In genomic region chr14:36438883-36439282, GRCh38 we compare ENCODE assay signal across 29 cellular contexts.
"Had no signal": no experiment of that assay in that cellular context is flagged by ENCODE, and none has a peak within 500 bp of the region (broad histone marks: within the 10 kb centered on the region; RNA-seq: fewer than 3 reads in every experiment).

No MANE protein-coding gene starts in this region.

- DNase-seq: activated CD4-positive, alpha-beta memory T cell treated with anti-CD3 and anti-CD28 coated beads, Interleukin-2, amount 10 ng/mL, durations not matched to agents 7 days and 5 days; activated CD4-positive, alpha-beta T cell treated with anti-CD3 and anti-CD28 coated beads, Interleukin-2, amount 10 ng/mL, durations not matched to agents 7 days and 5 days; activated CD4-positive, CD25-positive, alpha-beta regulatory T cell treated with anti-CD3 and anti-CD28 coated beads, Interleukin-2, amount 50 U/mL, for 72 hours; activated CD8-positive, alpha-beta memory T cell treated with anti-CD3 and anti-CD28 coated beads, Interleukin-2, amount 50 U/mL, for 48 hours; activated gamma-delta T cell; activated naive CD4-positive, alpha-beta T cell treated with anti-CD3 and anti-CD28 coated beads, Interleukin-2, amount 50 U/mL, for 16 hours; activated naive CD8-positive, alpha-beta T cell treated with anti-CD3 and anti-CD28 coated beads, Interleukin-2, amount 50 U/mL, for 24 hours; activated T-cell treated with anti-CD3 and anti-CD28 coated beads, Interleukin-2, amount 50 U/mL, for 24 hours; amygdala; caudate nucleus; cortex of kidney; effector memory CD8-positive, alpha-beta T cell; erythroblast; gastrocnemius medialis; glutamatergic neuron; islet precursor cell; left ventricle myocardium superior; mammary epithelial cell; midbrain; naive thymus-derived CD4-positive, alpha-beta T cell; nucleus accumbens; pancreas; retina; sigmoid colon; small intestine; stimulated activated naive B cell treated with anti-CD40 and anti-IgM and Interleukin-4, amounts not matched to agents 10 μg/mL and 1 μg/mL and 100 μg/mL, for 72 hours had no signal

- H3K36me3 Mint-ChIP-seq: naive thymus-derived CD4-positive, alpha-beta T cell; stimulated activated naive B cell treated with anti-CD40 and anti-IgM and Interleukin-4, amounts not matched to agents 10 μg/mL and 1 μg/mL and 100 μg/mL, for 72 hours had no signal

- H3K36me3 ChIP-seq: gastrocnemius medialis, pancreas, prostate gland, sigmoid colon, tibial nerve had no signal

- H3K9me3 ChIP-seq: gastrocnemius medialis, pancreas, prostate gland, sigmoid colon, tibial nerve had no signal

- H3K27me3 ChIP-seq: gastrocnemius medialis had no signal

- ATAC-seq: activated naive CD8-positive, alpha-beta T cell treated with anti-CD3 and anti-CD28 coated beads, Interleukin-2, amount 50 U/mL, for 24 hours; effector memory CD8-positive, alpha-beta T cell; gastrocnemius medialis; left ventricle myocardium superior; naive thymus-derived CD4-positive, alpha-beta T cell; pancreas; stimulated activated naive B cell treated with anti-CD40 and anti-IgM and Interleukin-4, amounts not matched to agents 10 μg/mL and 1 μg/mL and 100 μg/mL, for 72 hours had no signal

- H3K27ac Mint-ChIP-seq: activated CD4-positive, alpha-beta memory T cell treated with anti-CD3 and anti-CD28 coated beads, Interleukin-2, amount 10 ng/mL, durations not matched to agents 7 days and 5 days; activated CD4-positive, alpha-beta T cell treated with anti-CD3 and anti-CD28 coated beads, Interleukin-2, amount 10 ng/mL, durations not matched to agents 7 days and 5 days; activated naive CD8-positive, alpha-beta T cell treated with anti-CD3 and anti-CD28 coated beads, Interleukin-2, amount 50 U/mL, for 24 hours; activated T-cell treated with anti-CD3 and anti-CD28 coated beads, Interleukin-2, amount 50 U/mL, for 24 hours; effector memory CD8-positive, alpha-beta T cell; naive thymus-derived CD4-positive, alpha-beta T cell; stimulated activated naive B cell treated with anti-CD40 and anti-IgM and Interleukin-4, amounts not matched to agents 10 μg/mL and 1 μg/mL and 100 μg/mL, for 72 hours had no signal

- H3K4me3 ChIP-seq: gastrocnemius medialis, pancreas, prostate gland, sigmoid colon, tibial nerve had no signal

- H3K4me1 ChIP-seq: gastrocnemius medialis, pancreas, prostate gland, sigmoid colon had no signal

- H3K27ac ChIP-seq: gastrocnemius medialis, pancreas, prostate gland, sigmoid colon, tibial nerve had no signal

- H3K9me3 Mint-ChIP-seq: activated CD4-positive, alpha-beta memory T cell treated with anti-CD3 and anti-CD28 coated beads, Interleukin-2, amount 10 ng/mL, durations not matched to agents 7 days and 5 days; activated CD4-positive, alpha-beta T cell treated with anti-CD3 and anti-CD28 coated beads, Interleukin-2, amount 10 ng/mL, durations not matched to agents 7 days and 5 days; activated naive CD8-positive, alpha-beta T cell treated with anti-CD3 and anti-CD28 coated beads, Interleukin-2, amount 50 U/mL, for 24 hours; activated T-cell treated with anti-CD3 and anti-CD28 coated beads, Interleukin-2, amount 50 U/mL, for 24 hours; effector memory CD8-positive, alpha-beta T cell; neural crest cell had no signal
